ENCODE assay signal across 28 cellular contexts in the genomic region with DNA sequence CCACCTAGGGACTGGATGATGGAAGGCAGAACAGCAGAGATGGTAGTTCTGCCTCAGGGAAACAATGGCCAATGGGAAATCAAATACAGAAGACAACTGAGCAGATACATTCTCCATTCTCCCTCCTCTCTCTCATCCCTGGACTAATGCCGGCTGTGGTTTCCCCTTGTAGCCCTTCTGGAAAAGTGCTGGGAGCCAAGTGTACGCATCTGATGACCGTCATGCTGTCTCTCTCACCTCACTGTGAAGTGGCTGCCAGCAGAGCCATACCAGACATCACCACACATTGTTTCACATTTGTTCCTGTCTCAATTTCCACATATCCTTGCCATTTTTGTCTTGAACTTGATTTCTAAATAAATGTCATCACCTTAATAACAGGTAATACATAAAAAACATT. TPM values are rescaled to one million over a fixed set of nuclear protein-coding genes. Genes with fewer than 3 reads are reported as not detected.
"Had no signal": no experiment of that assay in that cellular context is flagged by ENCODE, and none has a peak within 500 bp of the region (broad histone marks: within the 10 kb centered on the region; RNA-seq: fewer than 3 reads in every experiment).

No MANE protein-coding gene starts in this region.

- H3K27me3 ChIP-seq: gastrocnemius medialis, left lung, ovary, right lobe of liver, suprapubic skin, transverse colon, upper lobe of right lung, vagina had no signal

- H3K4me3 ChIP-seq: gastrocnemius medialis, left lung, lower lobe of right lung, ovary, psoas muscle, right lobe of liver, suprapubic skin, transverse colon, upper lobe of right lung, vagina had no signal

- H3K9me3 ChIP-seq: gastrocnemius medialis, left lung, lower lobe of right lung, ovary, psoas muscle, right lobe of liver, suprapubic skin, transverse colon, upper lobe of right lung, vagina had no signal

- H3K4me1 ChIP-seq: gastrocnemius medialis, left lung, lower lobe of right lung, psoas muscle, right lobe of liver, suprapubic skin, transverse colon, upper lobe of right lung, vagina had no signal

- H3K27ac ChIP-seq: gastrocnemius medialis, left lung, lower lobe of right lung, ovary, psoas muscle, right lobe of liver, suprapubic skin, transverse colon, upper lobe of right lung, vagina had no signal

- ATAC-seq: effector memory CD8-positive, alpha-beta T cell; gastrocnemius medialis; left lung; lower lobe of right lung; natural killer cell; right lobe of liver; stimulated activated naive B cell treated with anti-CD40 and anti-IgM and Interleukin-4, amounts not matched to agents 10 μg/mL and 1 μg/mL and 100 μg/mL, for 72 hours; upper lobe of right lung had no signal

- H3K36me3 ChIP-seq: gastrocnemius medialis, left lung, lower lobe of right lung, ovary, right lobe of liver, suprapubic skin, transverse colon, upper lobe of right lung, vagina had no signal

- DNase-seq: cerebellar nuclear complex; cortex of kidney; effector memory CD8-positive, alpha-beta T cell; foreskin fibroblast; gastrocnemius medialis; hypothalamus; immature natural killer cell; kidney; left lung; lower lobe of right lung; natural killer cell; occipital lobe; ovary; posterior cingulate gyrus; psoas muscle; right lobe of liver; small intestine; stimulated activated CD4-positive, alpha-beta T cell treated with anti-CD3 and anti-CD28 coated beads, Interleukin-15, amount 100 ng/mL, for 24 hours; stimulated activated CD4-positive, alpha-beta T cell treated with anti-CD3 and anti-CD28 coated beads, Interleukin-2, amount 100 ng/mL, for 48 hours; stimulated activated naive B cell treated with anti-CD40 and anti-IgM and Interleukin-4, amounts not matched to agents 10 μg/mL and 1 μg/mL and 100 μg/mL, for 72 hours; transverse colon; upper lobe of right lung had no signal

RNA-seq across cellular contexts. Expression of gene TAS2R46, which starts 3.1 kb away (rescaled TPM):
- polyA plus RNA-seq: esophagus, immature natural killer cell, neural cell, ovary, small intestine had no signal

RNA-seq across cellular contexts. Expression of gene TAS2R31, which starts 27.8 kb away (rescaled TPM):
- polyA plus RNA-seq: immature natural killer cell had no signal

RNA-seq across cellular contexts. Expression of gene TAS2R43, which starts 33.1 kb away (rescaled TPM):
- total RNA-seq: lower lobe of right lung, mesenteric fat pad, renal cortical epithelial cell, upper lobe of right lung had no signal
- polyA plus RNA-seq: esophagus, immature natural killer cell had no signal

RNA-seq across cellular contexts. Expression of gene TAS2R19, which starts 36.6 kb away (rescaled TPM):
- polyA plus RNA-seq: immature natural killer cell had no signal
